ENCODE assay signal across 8 cellular contexts in the genomic region with DNA sequence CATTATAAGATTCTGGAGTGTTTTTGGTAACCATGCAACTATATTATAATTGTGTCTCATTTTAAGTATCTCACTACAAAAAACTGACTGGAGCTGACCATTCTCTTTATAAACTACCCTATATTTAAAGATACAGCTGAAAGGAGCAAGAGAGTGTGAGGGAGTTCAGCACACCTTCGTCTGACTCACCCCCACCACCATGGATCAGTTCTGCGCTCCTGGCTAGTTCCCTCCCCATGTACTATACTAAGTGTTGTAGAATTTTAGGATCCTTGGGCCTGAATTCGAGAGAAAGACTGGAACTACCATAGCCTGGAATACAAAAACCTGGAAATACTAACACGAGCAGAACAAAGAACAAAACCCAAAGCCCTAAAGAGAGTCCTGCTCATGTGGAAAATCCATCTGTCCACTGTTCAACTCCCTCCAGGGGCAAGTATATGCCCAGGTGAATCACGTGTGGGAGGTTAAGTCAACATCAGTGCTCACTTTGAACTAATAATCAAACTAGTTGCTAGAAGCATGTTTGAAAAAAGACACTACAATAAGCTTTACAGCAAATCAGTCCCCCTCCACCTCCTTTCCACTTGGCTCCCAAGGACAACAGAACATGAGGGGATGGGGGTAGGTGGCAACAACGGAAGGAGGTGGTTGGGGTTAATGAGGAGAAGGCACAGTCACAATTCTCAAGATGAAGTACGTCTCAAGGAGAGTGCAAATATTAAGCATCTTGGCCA. TPM values are rescaled to one million over a fixed set of nuclear protein-coding genes. Genes with fewer than 3 reads are reported as not detected.
A peak's percentile ranks its signal among the peaks of the same experiment; 100 is the strongest.
DNase-seq lines count a peak whose midpoint lies in the region; ATAC-seq, FAIRE-seq and TF ChIP-seq lines count a peak whose summit lies in the region.

No MANE protein-coding gene starts in this region.

- H3K9me3 Mint-ChIP-seq in CD4-positive, alpha-beta T cell: no peaks in the 10 kb centered on the region
- H3K9me3 Mint-ChIP-seq in nephron progenitor cell: peaks cover 28% of the 10 kb centered on the region

- POLR2A ChIA-PET in CD4-positive, alpha-beta T cell (lab: Charles Lee): interaction anchor here (0.7 to 4.7 kb wide), 18 partner anchors 8 to 990 kb away, joined by 3 to 63 read pairs (median 6); partner anchors contain the start of gene ELOVL5
- POLR2A ChIA-PET in PC-9 (lab: Charles Lee; ENCODE audit: unreplicated experiment): interaction anchor here (0.5 to 1.0 kb wide), 5 partner anchors 13 to 58 kb away, joined by 3 to 7 read pairs (median 4); no protein-coding TSS in a partner anchor
- POLR2A ChIA-PET in H1 (lab: Charles Lee; ENCODE audit: partially characterized antibody): interaction anchor here (0.5 to 0.9 kb wide), 3 partner anchors 19 to 498 kb away, joined by 3 read pairs; no protein-coding TSS in a partner anchor

- H3K4ac ChIP-seq in H1 (replicated peaks; ENCODE audit: insufficient read length, low read depth, low read length): no peak overlapping the region

- no peak overlapping the region for H2BK20ac ChIP-seq in H1 (ENCODE audit: low read length)

- no peaks in the 10 kb centered on the region for H3K9me3 ChIP-seq in CD4-positive, alpha-beta T cell (ENCODE audit: control insufficient read depth, low read length)
- H3K9me3 ChIP-seq in PC-9 (ENCODE audit: insufficient read depth, low read depth) (no peaks in the 10 kb centered on the region), H1 (ENCODE audit: insufficient read depth in 2 of 2, low read depth in 1 of 2, low read length in 1 of 2) (peaks cover 4 to 14% of the 10 kb centered on the region in 2 experiments; a peak in 2 of 4 replicates)

- TF ChIP-seq RAD21 in H1 (IDR thresholded peaks at IDR 0.05 in 1 of 2, conservative IDR thresholded peaks at IDR 0.05 in 1 of 2; ENCODE audit: low read depth in 2 of 2, low read length in 2 of 2): no peak

- H3K36me3 Mint-ChIP-seq in CD4-positive, alpha-beta T cell (ENCODE audit: low read depth): peaks cover 12% of the 10 kb centered on the region
- peaks cover 35% of the 10 kb centered on the region for H3K36me3 Mint-ChIP-seq in nephron progenitor cell (ENCODE audit: low read depth)

- H2AFZ ChIP-seq in PC-9: no peak overlapping the region
- no peak overlapping the region for H2AFZ ChIP-seq in H1 (ENCODE audit: low read length)

- H3K18ac ChIP-seq in H1 (ENCODE audit: extremely low read depth, low read length): no peak overlapping the region; the same call in none of the 2 replicates

- H4K5ac ChIP-seq in H1 (ENCODE audit: insufficient read length, low read depth, low read length): no peak overlapping the region

- H2BK12ac ChIP-seq in H1 (ENCODE audit: low read depth, low read length): no peak overlapping the region

- no peaks in the 10 kb centered on the region for H3K23me2 ChIP-seq in H1 (ENCODE audit: low read depth, low read length)

- ATAC-seq in CD4-positive, alpha-beta T cell (ENCODE audit: poor library complexity): peak; percentile 23
- no peak for ATAC-seq in HG02571 (IDR thresholded peaks at IDR 0.05; ENCODE audit: unreplicated experiment)

- H3K27ac Mint-ChIP-seq in CD4-positive, alpha-beta T cell: peak overlapping the region; percentile 83
- peak overlapping the region; percentile 93 for H3K27ac Mint-ChIP-seq in nephron progenitor cell

- TF ChIP-seq EP300 in H1 (IDR thresholded peaks at IDR 0.05; ENCODE audit: borderline replicate concordance in 1 of 2, low read depth in 2 of 2, low read length in 2 of 2): no peak

- H3F3A ChIP-seq in PC-9 (ENCODE audit: insufficient read depth, low read depth): peaks cover 24% of the 10 kb centered on the region

- H3K36me3 ChIP-seq in PC-9 (ENCODE audit: low read depth) (no peaks in the 10 kb centered on the region), H1 (ENCODE audit: control insufficient read depth in 2 of 4, insufficient read depth in 4 of 4, low read length in 3 of 4) (peaks cover 0 to 4% (median 2%) of the 10 kb centered on the region in 4 experiments; a peak in 2 of 8 replicates)

- no peak overlapping the region for H3K56ac ChIP-seq in H1 (replicated peaks; ENCODE audit: insufficient read length, low read depth, low read length)

- H3K4me2 ChIP-seq in PC-9 (peak overlapping the region; percentile 65), H1 (ENCODE audit: insufficient read depth in 1 of 2, low read depth in 2 of 2, low read length in 2 of 2) (no peak overlapping the region; a peak in 1 of 4 replicates)

- peaks cover 8% of the 10 kb centered on the region; the same call in 1 of the 2 replicates for H3K79me1 ChIP-seq in H1 (ENCODE audit: low read depth, low read length)

- peaks cover 61% of the 10 kb centered on the region for H3K79me2 ChIP-seq in PC-9 (ENCODE audit: low read depth)
- peaks cover 9 to 79% of the 10 kb centered on the region in 2 experiments for H3K79me2 ChIP-seq in H1 (ENCODE audit: control insufficient read depth in 1 of 2, insufficient read depth in 2 of 2, low read length in 2 of 2)

- 87% methylated on average over 7 of the region's 7 CpGs; no CpG with 5 or more reads in 1 of the 2 experiments for WGBS in H1 (ENCODE audit: extremely low coverage in 1 of 2, insufficient coverage in 1 of 2, insufficient read length in 1 of 2, insufficient replicate concordance in 2 of 2, low coverage in 1 of 2, low lambda C conversion rate in 2 of 2, missing lambda C conversion rate in 1 of 2), 2 experiments

- H2AK5ac ChIP-seq in H1 (ENCODE audit: low read depth, low read length): no peak overlapping the region

- H4K91ac ChIP-seq in H1 (replicated peaks; ENCODE audit: insufficient read length, low read length): no peak overlapping the region

- H2BK5ac ChIP-seq in H1 (ENCODE audit: low read depth, low read length): 0 out of 2 replicates have a peak overlapping the region, but pooled peaks have one; percentile 37

- no peak for TF ChIP-seq CTCF in CD4-positive, alpha-beta T cell (IDR thresholded peaks at IDR 0.05)
- no peak for TF ChIP-seq CTCF in PC-9 (conservative IDR thresholded peaks at IDR 0.05)
- TF ChIP-seq CTCF in H1 (IDR thresholded peaks at IDR 0.05; ENCODE audit: control extremely low read depth in 1 of 3, insufficient read depth in 1 of 3, low read depth in 1 of 3, low read length in 3 of 3): no peak
- no peak for TF ChIP-seq CTCF in nephron progenitor cell (IDR thresholded peaks at IDR 0.05)

- no peak for DNase-seq in CD4-positive, alpha-beta T cell
- DNase-seq in PC-9 (no peak), H1 (ENCODE audit: low read depth in 1 of 2, low spot score in 2 of 2) (no peak), nephron progenitor cell (no peak), hypothalamus (lab: John Stamatoyannopoulos, UW) (no peak), nucleus accumbens (lab: John Stamatoyannopoulos, UW) (no peak), GM19238 (ENCODE audit: insufficient read length, low spot score) (no peak)

- no peak overlapping the region for H3K9ac ChIP-seq in H1 (replicated peaks in 1 of 4; ENCODE audit: extremely low read depth in 1 of 4, low read depth in 3 of 4, low read length in 3 of 4)

- H4K20me1 ChIP-seq in PC-9 (ENCODE audit: insufficient read depth) (no peaks in the 10 kb centered on the region), H1 (replicated peaks in 1 of 2; ENCODE audit: control insufficient read depth in 1 of 2, insufficient read depth in 2 of 2, low read length in 2 of 2) (peaks cover 8 to 20% of the 10 kb centered on the region in 2 experiments)

- BruUV-seq in PC-9 (replicated peaks; lab: Mats Ljungman, UMichigan): TSS peak; percentile 78

- no peak overlapping the region for H4K8ac ChIP-seq in H1 (ENCODE audit: extremely low read depth, insufficient read depth, low read length)

- H2BK15ac ChIP-seq in H1 (ENCODE audit: low read length): no peak overlapping the region

- H3K9me2 ChIP-seq in PC-9 (ENCODE audit: insufficient read depth): no peaks in the 10 kb centered on the region

- H3K27me3 Mint-ChIP-seq in CD4-positive, alpha-beta T cell: no peaks in the 10 kb centered on the region
- H3K27me3 Mint-ChIP-seq in nephron progenitor cell (ENCODE audit: low read depth, poor library complexity): no peaks in the 10 kb centered on the region

- peaks cover 83% of the 10 kb centered on the region for H3K4me1 Mint-ChIP-seq in CD4-positive, alpha-beta T cell (ENCODE audit: low read depth)
- peaks cover 49% of the 10 kb centered on the region for H3K4me1 Mint-ChIP-seq in nephron progenitor cell

- no peak overlapping the region for H3K14ac ChIP-seq in H1 (ENCODE audit: insufficient read length)

- no peak overlapping the region for H3K23ac ChIP-seq in H1 (ENCODE audit: insufficient read length)

- CTCF ChIA-PET in CD4-positive, alpha-beta T cell (lab: Charles Lee): interaction anchor here (0.9 to 3.0 kb wide), 14 partner anchors 11 to 182 kb away, joined by 3 to 15 read pairs (median 3); no protein-coding TSS in a partner anchor
- CTCF ChIA-PET in PC-9 (lab: Charles Lee) (no interaction called here), H1 (lab: Charles Lee; ENCODE audit: partially characterized antibody) (interaction anchor here (0.5 to 3.6 kb wide), 4 partner anchors 9 to 129 kb away, joined by 3 to 20 read pairs (median 6); no protein-coding TSS in a partner anchor)

- intact Hi-C loops in CD4-positive, alpha-beta T cell (cut with DNase I, micrococcal nuclease): loop anchor here (1.0 to 5.0 kb wide), 6 partner anchors 9 to 59 kb away; partner anchors contain the start of gene ELOVL5 (in 1 of the 2)
- intact Hi-C loops in PC-9 (cut with micrococcal nuclease; ENCODE audit: unreplicated experiment): loop anchor here (1.0 kb wide), 2 partner anchors 24 to 163 kb away; no protein-coding TSS in a partner anchor

- H3K4me1 ChIP-seq in PC-9 (replicated peaks; ENCODE audit: insufficient read depth) (peaks cover 36% of the 10 kb centered on the region), H1 (replicated peaks in 1 of 4; ENCODE audit: control insufficient read depth in 3 of 4, insufficient read depth in 4 of 4, low read length in 3 of 4) (peaks cover 0 to 7% (median under 1%) of the 10 kb centered on the region in 4 experiments; a peak in 1 of 7 replicates)

- H3K4me3 Mint-ChIP-seq in CD4-positive, alpha-beta T cell: peak overlapping the region; percentile 81
- H3K4me3 Mint-ChIP-seq in nephron progenitor cell: no peak overlapping the region

- no peak overlapping the region for H3K4me3 ChIP-seq in PC-9
- H3K4me3 ChIP-seq in H1 (ENCODE audit: extremely low read depth in 1 of 4, insufficient read depth in 2 of 4, low read depth in 3 of 4, low read length in 4 of 4): no peak overlapping the region

- peak overlapping the region; percentile 44 for H3K27ac ChIP-seq in CD4-positive, alpha-beta T cell (ENCODE audit: low read depth, low read length)
- peak overlapping the region; percentile 87 for H3K27ac ChIP-seq in PC-9
- H3K27ac ChIP-seq in H1 (ENCODE audit: low read depth, low read length): no peak overlapping the region

- no peak overlapping the region for H2BK120ac ChIP-seq in H1 (replicated peaks; ENCODE audit: low read depth, low read length)

- FAIRE-seq in H1 (lab: Jason Lieb, UNC): no peak

- TF ChIP-seq POLR2A in H1 (IDR thresholded peaks at IDR 0.05; ENCODE audit: control extremely low read depth in 1 of 2, low read depth in 2 of 2, low read length in 2 of 2): no peak

- H3K27me3 ChIP-seq in CD4-positive, alpha-beta T cell (ENCODE audit: control insufficient read depth, insufficient read depth, low read length): no peaks in the 10 kb centered on the region
- H3K27me3 ChIP-seq in PC-9 (ENCODE audit: insufficient read depth, low read depth) (no peaks in the 10 kb centered on the region), H1 (replicated peaks in 1 of 4; ENCODE audit: control insufficient read depth in 3 of 4, extremely low read depth in 1 of 4, insufficient read depth in 3 of 4, low read length in 3 of 4) (no peaks in the 10 kb centered on the region)

RNA-seq across cellular contexts. Expression of gene ELOVL5, which starts 46.8 kb away (rescaled TPM):
- 10 to 100 TPM; 78.0 to 86.8 TPM for total RNA-seq in CD4-positive, alpha-beta T cell
- 71.3 and 108 TPM in 2 replicates for total RNA-seq in PC-9 (2021)
- 151 and 156 TPM in 2 replicates for total RNA-seq in H1 (2021; fragmentation: NEBNext Ultra II Directional; extraction: Animal tissue kit (Norgen Biotek cat#: 25700))
- polyA plus RNA-seq in H1 (2011; rRNA removed): 71.4 and 113 TPM in 2 replicates
- polyA plus RNA-seq in H1 (2011; cell fraction: cytosol; rRNA removed): 101 TPM
- 84.6 TPM for polyA plus RNA-seq in H1 (2011; cell fraction: nucleus; rRNA removed)
- 96.7 to 148 TPM (median 111 TPM) in 4 replicates for polyA plus RNA-seq in H1 (2012, experiment 1 of 2)
- 32.9 TPM for polyA plus RNA-seq in H1 (2012, experiment 2 of 2)
- polyA plus RNA-seq in H1 (2013, experiment 1 of 2): 225 TPM
- polyA plus RNA-seq in H1 (2013, experiment 2 of 2): 246 TPM
- polyA minus RNA-seq in H1 (2011; rRNA and poly(A)+ RNA removed): 246 and 269 TPM in 2 replicates
- polyA minus RNA-seq in H1 (2011; cell fraction: cytosol; rRNA and poly(A)+ RNA removed): 124 TPM
- polyA minus RNA-seq in H1 (2011; cell fraction: nucleus; rRNA and poly(A)+ RNA removed): 98.0 TPM
